Comparison of ENCODE assay signal across 22 cellular contexts in the genomic region with DNA sequence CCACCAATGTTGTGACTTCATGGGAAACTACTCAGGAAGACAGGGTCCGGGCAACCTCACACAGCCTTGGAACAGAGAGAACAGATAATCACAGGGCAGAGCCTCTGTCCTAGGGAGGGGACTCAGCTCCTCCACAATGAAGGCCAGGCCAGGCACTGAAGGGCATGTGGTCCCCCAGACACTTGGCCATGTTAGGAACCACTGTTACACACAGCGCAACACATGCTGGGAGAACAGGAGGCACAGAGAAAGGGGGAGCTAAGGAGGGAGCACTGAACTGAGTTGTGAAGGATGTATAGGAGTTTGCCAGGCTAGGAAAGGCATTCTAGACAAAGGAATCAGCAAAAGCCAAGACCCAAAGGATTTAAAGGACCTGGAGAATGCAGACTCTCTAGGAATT.
DNase-seq lines count a peak whose midpoint lies in the region; ATAC-seq and TF ChIP-seq lines count a peak whose summit lies in the region.
"Had no signal": no experiment of that assay in that cellular context is flagged by ENCODE, and none has a peak within 500 bp of the region (broad histone marks: within the 10 kb centered on the region; RNA-seq: fewer than 3 reads in every experiment).

No MANE protein-coding gene starts in this region.

- no peaks in the 10 kb centered on the region for H3K9me3 ChIP-seq in H9 (ENCODE audit: control insufficient read depth, low read depth, low read length)
- H3K9me3 ChIP-seq in neuronal stem cell (replicated peaks in 1 of 2; ENCODE audit: control insufficient read depth in 2 of 2, insufficient read depth in 1 of 2, low read depth in 1 of 2, low read length in 2 of 2): no peaks in the 10 kb centered on the region
- H3K9me3 ChIP-seq: ascending aorta; BLaER1 treated with 17β-estradiol and CSF1 and Interleukin-3, amounts not matched to agents 10 nM and 100 nM; testis had no signal

- H3K4me1 Mint-ChIP-seq in CD14-positive monocyte: no peaks in the 10 kb centered on the region
- peaks cover 28 to 35% of the 10 kb centered on the region in 2 experiments for H3K4me1 Mint-ChIP-seq in H9
- peaks cover 10% of the 10 kb centered on the region for H3K4me1 Mint-ChIP-seq in activated CD4-positive, alpha-beta T cell treated with anti-CD3 and anti-CD28 coated beads for 36 hours
- H3K4me1 Mint-ChIP-seq: stimulated activated naive B cell treated with anti-CD40 and anti-IgM and Interleukin-4, amounts not matched to agents 10 μg/mL and 1 μg/mL and 100 μg/mL, for 72 hours had no signal

- TF ChIP-seq CTCF in CD14-positive monocyte (IDR thresholded peaks at IDR 0.05) (no peak), H9 (conservative IDR thresholded peaks at IDR 0.05) (no peak)

- no peak overlapping the region for H3K23ac ChIP-seq in H9 (ENCODE audit: insufficient read length, low read depth, low read length)
- no peak overlapping the region for H3K23ac ChIP-seq in neuronal stem cell (ENCODE audit: low read depth, low read length, poor library complexity)

- no peak overlapping the region for H2BK120ac ChIP-seq in H9 (ENCODE audit: low read depth, low read length, poor library complexity, severe bottlenecking)
- no peak overlapping the region for H2BK120ac ChIP-seq in neuronal stem cell (ENCODE audit: low read depth, low read length)

- no peak overlapping the region for H4K5ac ChIP-seq in H9 (ENCODE audit: insufficient read length, low read depth, low read length)

- no peaks in the 10 kb centered on the region for H3K36me3 Mint-ChIP-seq in CD14-positive monocyte
- H3K36me3 Mint-ChIP-seq in H9 (ENCODE audit: insufficient read depth in 1 of 3, low read depth in 3 of 3): no peaks in the 10 kb centered on the region
- no peaks in the 10 kb centered on the region for H3K36me3 Mint-ChIP-seq in activated CD4-positive, alpha-beta T cell treated with anti-CD3 and anti-CD28 coated beads for 36 hours (ENCODE audit: low read depth)
- H3K36me3 Mint-ChIP-seq: activated naive CD4-positive, alpha-beta T cell treated with anti-CD3 and anti-CD28 coated beads, Interleukin-2, amount 10 ng/mL, durations not matched to agents 7 days and 5 days; stimulated activated naive B cell treated with anti-CD40 and anti-IgM and Interleukin-4, amounts not matched to agents 10 μg/mL and 1 μg/mL and 100 μg/mL, for 72 hours had no signal

- no peak for ATAC-seq in HG03442 (IDR thresholded peaks at IDR 0.05; ENCODE audit: unreplicated experiment)
- no peak for ATAC-seq in HG02759 (IDR thresholded peaks at IDR 0.05; ENCODE audit: unreplicated experiment)
- ATAC-seq in activated CD4-positive, alpha-beta T cell treated with anti-CD3 and anti-CD28 coated beads for 36 hours: no peak
- ATAC-seq: GM12878; GM23338; stimulated activated naive B cell treated with anti-CD40 and anti-IgM and Interleukin-4, amounts not matched to agents 10 μg/mL and 1 μg/mL and 100 μg/mL, for 72 hours had no signal

- no peak overlapping the region for H3T11ph ChIP-seq in H9 (ENCODE audit: low read length)

- no peak overlapping the region for H2BK5ac ChIP-seq in H9 (ENCODE audit: insufficient read length, low read length)
- no peak overlapping the region for H2BK5ac ChIP-seq in neuronal stem cell (ENCODE audit: low read length)

- DNase-seq in CD14-positive monocyte (ENCODE audit: low spot score) (peak; percentile 6), H9 (peak; percentile 13), ecto neural progenitor cell (ENCODE audit: low spot score) (peak; percentile 41), neuronal stem cell (ENCODE audit: low spot score) (no peak)
- DNase-seq in activated CD4-positive, alpha-beta T cell treated with anti-CD3 and anti-CD28 coated beads for 36 hours: no peak
- DNase-seq: activated naive CD4-positive, alpha-beta T cell treated with anti-CD3 and anti-CD28 coated beads, Interleukin-2, amount 10 ng/mL, durations not matched to agents 7 days and 5 days; dermis blood vessel endothelial cell; NCI-H2171; NCI-H526 treated with DMSO at 0.1 percent for 48 hours; stimulated activated CD4-positive, alpha-beta T cell treated with anti-CD3 and anti-CD28 coated beads, Interleukin-4, amount 100 ng/mL, for 1 hour; stimulated activated naive B cell treated with anti-CD40 and anti-IgM and Interleukin-4, amounts not matched to agents 10 μg/mL and 1 μg/mL and 100 μg/mL, for 72 hours; testis; WERI-Rb-1 had no signal

- no peak overlapping the region for H2BK12ac ChIP-seq in H9 (ENCODE audit: insufficient read length, low read depth, low read length)
- H2BK12ac ChIP-seq in neuronal stem cell (ENCODE audit: low read length): no peak overlapping the region

- H3K23me2 ChIP-seq in H9 (ENCODE audit: insufficient read length, low read depth, low read length, poor library complexity, severe bottlenecking): no peaks in the 10 kb centered on the region

- H3K27ac Mint-ChIP-seq in CD14-positive monocyte (no peak overlapping the region), H9 (no peak overlapping the region)
- H3K27ac Mint-ChIP-seq in activated CD4-positive, alpha-beta T cell treated with anti-CD3 and anti-CD28 coated beads for 36 hours: no peak overlapping the region
- H3K27ac Mint-ChIP-seq: activated naive CD4-positive, alpha-beta T cell treated with anti-CD3 and anti-CD28 coated beads, Interleukin-2, amount 10 ng/mL, durations not matched to agents 7 days and 5 days; GM23338; stimulated activated naive B cell treated with anti-CD40 and anti-IgM and Interleukin-4, amounts not matched to agents 10 μg/mL and 1 μg/mL and 100 μg/mL, for 72 hours; T-helper 2 cell treated with Interferon-gamma antibody and Interleukin-4, amounts not matched to agents 5 μg/mL and 100 μg/mL, for 36 hours had no signal

- CTCF ChIA-PET in activated CD4-positive, alpha-beta T cell treated with anti-CD3 and anti-CD28 coated beads for 36 hours (lab: Charles Lee): interaction anchor here (0.8 kb wide), 1 partner anchor 98 kb away, joined by 3 read pairs; no protein-coding TSS in a partner anchor

- H3K36me3 ChIP-seq in neuronal stem cell (replicated peaks in 1 of 2; ENCODE audit: control insufficient read depth in 2 of 2, insufficient read depth in 2 of 2, low read length in 2 of 2): no peaks in the 10 kb centered on the region
- H3K36me3 ChIP-seq: ascending aorta; BLaER1 treated with 17β-estradiol and CSF1 and Interleukin-3, amounts not matched to agents 10 nM and 100 nM; WERI-Rb-1 had no signal

- H3K14ac ChIP-seq in H9 (ENCODE audit: insufficient read depth, low read length) (no peak overlapping the region), neuronal stem cell (ENCODE audit: low read length) (no peak overlapping the region)

- H3K4me1 ChIP-seq in H9 (ENCODE audit: insufficient read depth, low read length): no peaks in the 10 kb centered on the region
- peaks cover 0 to 13% of the 10 kb centered on the region in 2 donors for H3K4me1 ChIP-seq in neuronal stem cell (ENCODE audit: control insufficient read depth in 2 of 2, insufficient read depth in 1 of 2, low read depth in 1 of 2, low read length in 2 of 2)
- H3K4me1 ChIP-seq: ascending aorta had no signal

- H2AK5ac ChIP-seq in H9 (ENCODE audit: insufficient read length, low read length) (no peak overlapping the region), neuronal stem cell (ENCODE audit: low read depth, low read length) (no peak overlapping the region)

- H3K79me1 ChIP-seq in H9 (ENCODE audit: insufficient read depth, low read depth, low read length, poor library complexity, severe bottlenecking) (no peaks in the 10 kb centered on the region), neuronal stem cell (ENCODE audit: low read depth, low read length) (no peaks in the 10 kb centered on the region)

- H3K9me3 Mint-ChIP-seq in CD14-positive monocyte (peaks cover 0 to 2% (median 0%) of the 10 kb centered on the region in 7 donors), H9 (no peaks in the 10 kb centered on the region)
- H3K9me3 Mint-ChIP-seq in activated CD4-positive, alpha-beta T cell treated with anti-CD3 and anti-CD28 coated beads for 36 hours (ENCODE audit: low read depth): no peaks in the 10 kb centered on the region
- H3K9me3 Mint-ChIP-seq: activated naive CD4-positive, alpha-beta T cell treated with anti-CD3 and anti-CD28 coated beads, Interleukin-2, amount 10 ng/mL, durations not matched to agents 7 days and 5 days; GM23338; stimulated activated naive B cell treated with anti-CD40 and anti-IgM and Interleukin-4, amounts not matched to agents 10 μg/mL and 1 μg/mL and 100 μg/mL, for 72 hours; T-helper 2 cell treated with Interferon-gamma antibody and Interleukin-4, amounts not matched to agents 5 μg/mL and 100 μg/mL, for 36 hours had no signal

- H3K27me3 ChIP-seq in H9 (ENCODE audit: insufficient read depth, low read length) (no peaks in the 10 kb centered on the region), neuronal stem cell (ENCODE audit: control insufficient read depth in 3 of 3, insufficient read depth in 3 of 3, low read depth in 1 of 3, low read length in 3 of 3) (peaks cover 0 to 8% (median 0%) of the 10 kb centered on the region in 3 experiments)
- H3K27me3 ChIP-seq: ascending aorta; BLaER1 treated with 17β-estradiol and CSF1 and Interleukin-3, amounts not matched to agents 10 nM and 100 nM; testis had no signal

- intact Hi-C loops in CD14-positive monocyte (cut with micrococcal nuclease): no loop called here
- intact Hi-C loops in activated CD4-positive, alpha-beta T cell treated with anti-CD3 and anti-CD28 coated beads for 36 hours (cut with DNase I, micrococcal nuclease): no loop called here

- WGBS in H9 (ENCODE audit: extremely low coverage, insufficient read length, low lambda C conversion rate): no CpG with 5 or more reads among the region's 2 CpGs
- no CpG with 5 or more reads among the region's 2 CpGs for WGBS in neuronal stem cell (ENCODE audit: extremely low coverage in 2 of 2, insufficient read length in 2 of 2, insufficient replicate concordance in 1 of 2), 2 donors

- H3K4me3 Mint-ChIP-seq in CD14-positive monocyte (no peak overlapping the region), H9 (no peak overlapping the region)
- no peak overlapping the region for H3K4me3 Mint-ChIP-seq in activated CD4-positive, alpha-beta T cell treated with anti-CD3 and anti-CD28 coated beads for 36 hours
- H3K4me3 Mint-ChIP-seq: activated naive CD4-positive, alpha-beta T cell treated with anti-CD3 and anti-CD28 coated beads, Interleukin-2, amount 10 ng/mL, durations not matched to agents 7 days and 5 days; GM23338; stimulated activated naive B cell treated with anti-CD40 and anti-IgM and Interleukin-4, amounts not matched to agents 10 μg/mL and 1 μg/mL and 100 μg/mL, for 72 hours; T-helper 2 cell treated with Interferon-gamma antibody and Interleukin-4, amounts not matched to agents 5 μg/mL and 100 μg/mL, for 36 hours had no signal

- POLR2A ChIA-PET in activated CD4-positive, alpha-beta T cell treated with anti-CD3 and anti-CD28 coated beads for 36 hours (lab: Charles Lee): no interaction called here

- H4K20me1 ChIP-seq in H9 (ENCODE audit: control insufficient read depth, insufficient read depth, insufficient read length): no peaks in the 10 kb centered on the region

- H3K56ac ChIP-seq in H9 (ENCODE audit: insufficient read length, low read depth, low read length): no peak overlapping the region

- H3K4ac ChIP-seq in H9 (ENCODE audit: low read depth, low read length) (no peak overlapping the region), neuronal stem cell (ENCODE audit: low read length) (no peak overlapping the region)

- no peak overlapping the region for H3K9ac ChIP-seq in H9 (ENCODE audit: extremely low read depth, insufficient read length, low read length)
- H3K9ac ChIP-seq in neuronal stem cell (ENCODE audit: low read depth, low read length, poor library complexity): no peak overlapping the region
- H3K9ac ChIP-seq: BLaER1 treated with 17β-estradiol and CSF1 and Interleukin-3, amounts not matched to agents 10 nM and 100 nM; KMS-11 had no signal

- H3K4me2 ChIP-seq in H9 (ENCODE audit: insufficient read depth, insufficient read length, low read length) (no peak overlapping the region), neuronal stem cell (ENCODE audit: insufficient read depth, low read length, poor library complexity, severe bottlenecking) (no peak overlapping the region)
- H3K4me2 ChIP-seq: BLaER1 treated with 17β-estradiol and CSF1 and Interleukin-3, amounts not matched to agents 10 nM and 100 nM; GM23338; KMS-11 had no signal

- H2BK15ac ChIP-seq in H9 (ENCODE audit: low read depth, low read length) (no peak overlapping the region), neuronal stem cell (ENCODE audit: low read length) (no peak overlapping the region)

- H2AFZ ChIP-seq in H9 (ENCODE audit: low read length): no peak overlapping the region
- no peak overlapping the region for H2AFZ ChIP-seq in neuronal stem cell (ENCODE audit: low read length)
- H2AFZ ChIP-seq: GM23338 had no signal

- H4K8ac ChIP-seq in H9 (replicated peaks; ENCODE audit: insufficient read length, low read depth, low read length) (no peak overlapping the region), neuronal stem cell (ENCODE audit: low read depth, low read length) (no peak overlapping the region)

- peaks cover 1 to 8% (median 4%) of the 10 kb centered on the region in 3 donors for H3K27me3 Mint-ChIP-seq in CD14-positive monocyte (ENCODE audit: low read depth in 3 of 3)
- H3K27me3 Mint-ChIP-seq in H9 (ENCODE audit: low read depth): peaks cover 14% of the 10 kb centered on the region
- H3K27me3 Mint-ChIP-seq in activated CD4-positive, alpha-beta T cell treated with anti-CD3 and anti-CD28 coated beads for 36 hours: no peaks in the 10 kb centered on the region

- H4K91ac ChIP-seq in H9 (ENCODE audit: insufficient read length, low read depth, low read length) (no peak overlapping the region), neuronal stem cell (ENCODE audit: low read depth, low read length, poor library complexity) (no peak overlapping the region)

- H3K18ac ChIP-seq in H9 (ENCODE audit: insufficient read length, low read depth, low read length): no peak overlapping the region
- H3K18ac ChIP-seq in neuronal stem cell (ENCODE audit: low read length): peak overlapping the region; percentile 24

- no peak overlapping the region for H3K4me3 ChIP-seq in neuronal stem cell (ENCODE audit: low read length in 2 of 2)
- H3K4me3 ChIP-seq: ascending aorta; BLaER1 treated with 17β-estradiol and CSF1 and Interleukin-3, amounts not matched to agents 10 nM and 100 nM; GM12878; GM23338; lung; testis had no signal

- H3K27ac ChIP-seq in H9 (ENCODE audit: insufficient read length, low read depth, low read length): no peak overlapping the region
- no peak overlapping the region for H3K27ac ChIP-seq in neuronal stem cell (replicated peaks; ENCODE audit: low read length)
- H3K27ac ChIP-seq: ascending aorta; BLaER1 treated with 17β-estradiol and CSF1 and Interleukin-3, amounts not matched to agents 10 nM and 100 nM; KMS-11; testis; WERI-Rb-1 had no signal

- H2BK20ac ChIP-seq in H9 (ENCODE audit: low read depth, low read length, poor library complexity, severe bottlenecking): no peak overlapping the region

- H3K79me2 ChIP-seq in H9 (ENCODE audit: insufficient read depth, low read length): no peaks in the 10 kb centered on the region

Comparison
In these comparisons a context has a peak if more than half of its experiments do, and no peak if none do; other contexts are left out.
1. DNase-seq: peak in CD14-positive monocyte (single experiment), H9 (single experiment) and ecto neural progenitor cell (single experiment); none in neuronal stem cell (single experiment) and activated CD4-positive, alpha-beta T cell treated with anti-CD3 and anti-CD28 coated beads for 36 hours (single experiment).